In genomic region chr1:228734881-228735801, GRCh38 we compare ENCODE assay signal across 8 cellular contexts. TPM values are rescaled to one million over a fixed set of nuclear protein-coding genes. Genes with fewer than 3 reads are reported as not detected.
A peak's percentile ranks its signal among the peaks of the same experiment; 100 is the strongest.
DNase-seq lines count a peak whose midpoint lies in the region; ATAC-seq and TF ChIP-seq lines count a peak whose summit lies in the region.

Gene RHOU (plus strand): TSS chr1:228735479. CDS start chr1:228735743, 264 bp downstream.

- H3K9me3 ChIP-seq in mononuclear cell (ENCODE audit: low read depth, low read length) = no peaks in the 10 kb centered on the region

- TF ChIP-seq CTCF in epithelial cell of proximal tubule (conservative IDR thresholded peaks at IDR 0.05; ENCODE audit: low read depth, low read length) = no peak

- ATAC-seq in HG02970 (IDR thresholded peaks at IDR 0.05; ENCODE audit: low FRiP score, unreplicated experiment) = peak; percentile 74
- no peak for ATAC-seq in GM18868 (IDR thresholded peaks at IDR 0.05; ENCODE audit: unreplicated experiment)

- H3K4me1 ChIP-seq in mononuclear cell (ENCODE audit: insufficient read depth, low read length) = peaks cover 27% of the 10 kb centered on the region

- peak; percentile 36 for DNase-seq in DMS53 treated with DMSO at 0.1 percent for 48 hours (lab: John Stamatoyannopoulos, UW; ENCODE audit: unreplicated experiment)
- DNase-seq in NCI-H82 (lab: John Stamatoyannopoulos, UW) = peak; percentile 89
- peak; percentile 57 for DNase-seq in activated T-cell treated with anti-CD3 and anti-CD28 coated beads for 24 hours (ENCODE audit: low read depth)
- DNase-seq in epithelial cell of proximal tubule (ENCODE audit: low read depth) = no peak
- DNase-seq in stimulated activated CD8-positive, alpha-beta memory T cell treated with anti-CD3 and anti-CD28 coated beads, Interleukin-2, amount 100 ng/mL, for 48 hours (ENCODE audit: low read depth in 2 of 2) = peak; percentile 40 to 54

- H3K27me3 ChIP-seq in mononuclear cell (ENCODE audit: insufficient read depth, low read length) = peaks cover 3% of the 10 kb centered on the region

- peak within 1 kb of the TSS; percentile 67 for H3K4me3 ChIP-seq in epithelial cell of proximal tubule (ENCODE audit: low read depth, low read length)
- H3K4me3 ChIP-seq in mononuclear cell (ENCODE audit: low read length) = peak within 1 kb of the TSS; percentile 62

RNA-seq across cellular contexts. Expression of gene RHOU, which starts in this region (rescaled TPM):
- 0.14 and 0.58 TPM in 2 replicates for total RNA-seq in epithelial cell of proximal tubule
- 15.3 TPM for total RNA-seq in mononuclear cell

Comparison
In these comparisons a context has a peak if more than half of its experiments do, and no peak if none do; other contexts are left out.
1. RNA of gene RHOU (total RNA-seq): 15.3 TPM in mononuclear cell (single experiment); 0.14 to 0.58 TPM in epithelial cell of proximal tubule; every median in the first group is over 10 times any median in the second.